ENCODE assay signal across 12 cellular contexts in genomic region chr3:186286114-186286513, GRCh38.
"Had no signal": no experiment of that assay in that cellular context is flagged by ENCODE, and none has a peak within 500 bp of the region (broad histone marks: within the 10 kb centered on the region; RNA-seq: fewer than 3 reads in every experiment).

No MANE protein-coding gene starts in this region.

- H3K9me3 Mint-ChIP-seq: activated naive CD4-positive, alpha-beta T cell treated with anti-CD3 and anti-CD28 coated beads, Interleukin-2, amount 50 U/mL, for 24 hours had no signal

- H3K4me1 ChIP-seq: left lung, psoas muscle, upper lobe of right lung had no signal

- H3K27ac ChIP-seq: dorsolateral prefrontal cortex, left lung, psoas muscle, upper lobe of right lung had no signal

- H3K27ac Mint-ChIP-seq: activated naive CD4-positive, alpha-beta T cell treated with anti-CD3 and anti-CD28 coated beads, Interleukin-2, amount 50 U/mL, for 24 hours; T-helper 17 cell had no signal

- H3K4me1 Mint-ChIP-seq: activated naive CD4-positive, alpha-beta T cell treated with anti-CD3 and anti-CD28 coated beads, Interleukin-2, amount 50 U/mL, for 24 hours had no signal

- ATAC-seq: left lung; psoas muscle; stimulated activated naive CD8-positive, alpha-beta T cell treated with anti-CD3 and anti-CD28 coated beads, Interleukin-15, Interleukin-2, amounts not matched to agents 100 U/mL and 50 U/mL, for 24 hours; T-helper 17 cell; upper lobe of right lung had no signal

- H3K27me3 ChIP-seq: dorsolateral prefrontal cortex, left lung, upper lobe of right lung had no signal

- H3K9me3 ChIP-seq: left lung, psoas muscle, upper lobe of right lung had no signal

- DNase-seq: activated effector memory CD4-positive, alpha-beta T cell treated with Interleukin-2 at 50 U/mL for 16 hours; cerebellar nuclear complex; dorsolateral prefrontal cortex; head of caudate nucleus; left lung; mesenchymal stem cell; psoas muscle; stimulated activated CD4-positive, alpha-beta T cell treated with anti-CD3 and anti-CD28 coated beads, Interleukin-2, amount 100 ng/mL, for 48 hours; stimulated activated naive CD8-positive, alpha-beta T cell treated with anti-CD3 and anti-CD28 coated beads, Interleukin-15, Interleukin-2, amounts not matched to agents 100 U/mL and 50 U/mL, for 24 hours; T-helper 17 cell; upper lobe of right lung had no signal

- H3K4me3 Mint-ChIP-seq: activated naive CD4-positive, alpha-beta T cell treated with anti-CD3 and anti-CD28 coated beads, Interleukin-2, amount 50 U/mL, for 24 hours; T-helper 17 cell had no signal

- H3K36me3 ChIP-seq: upper lobe of right lung had no signal

- H3K4me3 ChIP-seq: dorsolateral prefrontal cortex, left lung, psoas muscle, upper lobe of right lung had no signal

- H3K36me3 Mint-ChIP-seq: activated naive CD4-positive, alpha-beta T cell treated with anti-CD3 and anti-CD28 coated beads, Interleukin-2, amount 50 U/mL, for 24 hours had no signal
